ENCODE assay signal across 24 cellular contexts in the genomic region with DNA sequence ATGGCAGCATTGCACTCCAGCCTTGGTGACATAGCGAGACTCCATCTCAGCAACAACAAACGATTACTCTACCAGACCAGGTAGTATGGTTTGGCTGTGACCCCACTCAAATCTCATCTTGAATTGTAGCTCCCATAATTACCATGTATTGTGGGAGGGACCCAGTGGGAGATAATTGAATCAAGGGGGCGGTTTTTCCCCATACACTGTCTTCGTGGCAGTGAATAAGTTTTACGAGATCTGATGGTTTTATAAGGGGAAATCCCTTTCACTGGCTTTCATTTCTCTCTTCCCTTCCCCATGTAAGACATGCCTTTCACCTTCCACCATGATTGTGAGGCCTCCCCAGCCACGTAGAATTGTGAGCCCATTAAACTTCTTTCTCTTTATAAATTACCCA.
DNase-seq lines count a peak whose midpoint lies in the region; ATAC-seq, FAIRE-seq and TF ChIP-seq lines count a peak whose summit lies in the region.
"Had no signal": no experiment of that assay in that cellular context is flagged by ENCODE, and none has a peak within 500 bp of the region (broad histone marks: within the 10 kb centered on the region; RNA-seq: fewer than 3 reads in every experiment).

No MANE protein-coding gene starts in this region.

- no peak for ATAC-seq in GM12878
- ATAC-seq in GM19467 (IDR thresholded peaks at IDR 0.05; ENCODE audit: unreplicated experiment): no peak
- ATAC-seq: HCT116, HepG2, K562 had no signal

- intact Hi-C loops in GM12878 (cut with micrococcal nuclease; ENCODE audit: unreplicated experiment): no loop called here
- intact Hi-C loops in sigmoid colon (cut with DNase I): no loop called here

- peak overlapping the region; percentile 12 to 90 (median 50) for H3K4me3 Mint-ChIP-seq in IgD-negative memory B cell
- H3K4me3 Mint-ChIP-seq: CD14-positive monocyte; CD8-positive, alpha-beta memory T cell had no signal

- no peaks in the 10 kb centered on the region for H3K9me3 Mint-ChIP-seq in IgD-negative memory B cell
- H3K9me3 Mint-ChIP-seq: CD8-positive, alpha-beta memory T cell had no signal

- H2AFZ ChIP-seq in OCI-LY3 (ENCODE audit: low read depth, low read length) (0 out of 2 replicates have a peak overlapping the region, but pooled peaks have one; percentile 31), GM12878 (ENCODE audit: control insufficient read depth, low read depth, low read length) (no peak overlapping the region)

- DNase-seq in GM12878 (ENCODE audit: low read depth, low spot score) (no peak), sigmoid colon (peak; percentile 2), HT-29 (ENCODE audit: low spot score) (no peak), DMS114 treated with DMSO at 0.1 percent for 48 hours (lab: John Stamatoyannopoulos, UW; ENCODE audit: unreplicated experiment) (no peak), RCC 7860 (ENCODE audit: low spot score) (no peak)
- DNase-seq: BE2C; CD8-positive, alpha-beta memory T cell; DMS 273 treated with DMSO at 0.1 percent for 48 hours; GF-D8; MG63; NCI-H446; NCI-H524 treated with DMSO at 0.1 percent for 48 hours; NCI-H82; NK-92 treated with Interleukin-12 subunit alpha and Interleukin-12 subunit beta, amount 100 ng/mL, for 24 hours; SHP77 treated with DMSO at 0.1 percent for 48 hours had no signal

- no peak for TF ChIP-seq RAD21 in GM12878 (IDR thresholded peaks at IDR 0.05; ENCODE audit: insufficient read depth, low read depth, low read length)

- peaks cover 21% of the 10 kb centered on the region for H3K27me3 ChIP-seq in OCI-LY3 (ENCODE audit: low read depth, low read length)
- peaks cover 0 to 6% of the 10 kb centered on the region in 2 experiments; a peak in 2 of 4 replicates for H3K27me3 ChIP-seq in GM12878 (replicated peaks in 1 of 2; ENCODE audit: control insufficient read depth in 2 of 2, insufficient read depth in 2 of 2, low read length in 1 of 2)
- H3K27me3 ChIP-seq in sigmoid colon: no peaks in the 10 kb centered on the region
- H3K27me3 ChIP-seq: BE2C, MG63 had no signal

- BruUV-seq in GM12878 (replicated peaks; lab: Mats Ljungman, UMichigan): no TSS peak

- 15% methylated on average over 6 of the region's 6 CpGs for WGBS in GM12878 (ENCODE audit: insufficient coverage, insufficient replicate concordance, low lambda C conversion rate, missing lambda C conversion rate)
- 39 to 60% methylated on average over 6 of the region's 6 CpGs for WGBS in sigmoid colon, 2 donors

- H3K9me3 ChIP-seq in OCI-LY3 (ENCODE audit: insufficient read depth, low read length) (no peaks in the 10 kb centered on the region), GM12878 (replicated peaks; ENCODE audit: control insufficient read depth, insufficient read depth, low read length) (no peaks in the 10 kb centered on the region; the same call in 2 of the 3 replicates), sigmoid colon (no peaks in the 10 kb centered on the region)
- H3K9me3 ChIP-seq: MG63 had no signal

- H3K4me3 ChIP-seq in OCI-LY3 (ENCODE audit: low read length): peak overlapping the region; percentile 40; the same call in 1 of the 2 replicates
- H3K4me3 ChIP-seq in GM12878: no peak overlapping the region
- H3K4me3 ChIP-seq in sigmoid colon: no peak overlapping the region
- H3K4me3 ChIP-seq: K562, MG63 had no signal

- TF ChIP-seq CTCF in OCI-LY3 (IDR thresholded peaks at IDR 0.05; ENCODE audit: low read depth, low read length) (no peak), GM12878 (IDR thresholded peaks at IDR 0.05 in 2 of 3, conservative IDR thresholded peaks at IDR 0.05 in 1 of 3; ENCODE audit: control insufficient read depth in 2 of 3, extremely low read depth in 1 of 3, insufficient read depth in 1 of 3, low read depth in 3 of 3, low read length in 3 of 3) (no peak), sigmoid colon (IDR thresholded peaks at IDR 0.05) (no peak)

- SMC1A ChIA-PET in GM12878 (lab: Charles Lee; ENCODE audit: uncharacterized antibody, unreplicated experiment): no interaction called here

- H3K27ac ChIP-seq in OCI-LY3 (ENCODE audit: low read length): peak overlapping the region; percentile 26; the same call in 1 of the 2 replicates
- no peak overlapping the region for H3K27ac ChIP-seq in GM12878 (ENCODE audit: control insufficient read depth, insufficient read depth)
- no peak overlapping the region for H3K27ac ChIP-seq in sigmoid colon

- H3K27ac Mint-ChIP-seq in IgD-negative memory B cell: peak overlapping the region in 2 of 3 donors; percentile 5 to 16
- H3K27ac Mint-ChIP-seq: CD14-positive monocyte; CD8-positive, alpha-beta memory T cell had no signal

- peaks cover 11% of the 10 kb centered on the region for H3K36me3 Mint-ChIP-seq in IgD-negative memory B cell
- H3K36me3 Mint-ChIP-seq: CD14-positive monocyte; CD8-positive, alpha-beta memory T cell had no signal

- H4K20me1 ChIP-seq in OCI-LY3 (ENCODE audit: insufficient read depth, low read length): no peaks in the 10 kb centered on the region
- no peaks in the 10 kb centered on the region for H4K20me1 ChIP-seq in GM12878 (ENCODE audit: control insufficient read depth, insufficient read depth)

- CTCF ChIA-PET in GM12878 (lab: Yijun Ruan, JAX): no interaction called here

- POLR2A ChIA-PET in GM12878 (lab: Charles Lee): no interaction called here

- H3K36me3 ChIP-seq in OCI-LY3 (replicated peaks; ENCODE audit: low read depth, low read length) (no peaks in the 10 kb centered on the region), GM12878 (ENCODE audit: control insufficient read depth in 2 of 2, insufficient read depth in 2 of 2, low read length in 1 of 2) (no peaks in the 10 kb centered on the region), sigmoid colon (peaks cover 0 to 24% (median 7%) of the 10 kb centered on the region in 4 donors)
- H3K36me3 ChIP-seq: BE2C had no signal

- TF ChIP-seq EP300 in GM12878 (IDR thresholded peaks at IDR 0.05; ENCODE audit: borderline replicate concordance in 1 of 2, control insufficient read depth in 1 of 2, low read depth in 2 of 2, low read length in 2 of 2) (no peak), sigmoid colon (IDR thresholded peaks at IDR 0.05) (no peak)

- H3K9ac ChIP-seq in OCI-LY3 (ENCODE audit: low read length): no peak overlapping the region
- H3K9ac ChIP-seq in GM12878 (ENCODE audit: control insufficient read depth, insufficient read depth, low read length): no peak overlapping the region

- H3K4me1 Mint-ChIP-seq in IgD-negative memory B cell: peaks cover 38 to 47% (median 44%) of the 10 kb centered on the region in 3 donors
- H3K4me1 Mint-ChIP-seq: CD14-positive monocyte; CD8-positive, alpha-beta memory T cell had no signal

- H3K4me2 ChIP-seq in OCI-LY3 (ENCODE audit: low read length) (peak overlapping the region; percentile 64), GM12878 (ENCODE audit: control insufficient read depth, insufficient read depth) (0 out of 2 replicates have a peak overlapping the region, but pooled peaks have one; percentile 14)

- H3K79me2 ChIP-seq in OCI-LY3 (ENCODE audit: low read length) (no peaks in the 10 kb centered on the region), GM12878 (ENCODE audit: control insufficient read depth, insufficient read depth, low read length) (no peaks in the 10 kb centered on the region)

- in situ Hi-C loops in GM12878 (cut with MboI): no loop called here

- RAD21 ChIA-PET in GM12878 (lab: Charles Lee; ENCODE audit: unreplicated experiment): no interaction called here

- no peak for TF ChIP-seq POLR2A in GM12878 (IDR thresholded peaks at IDR 0.05; ENCODE audit: low read depth, low read length)
- no peak for TF ChIP-seq POLR2A in sigmoid colon (IDR thresholded peaks at IDR 0.05)

- no peak for FAIRE-seq in GM12878 (lab: Jason Lieb, UNC)
- FAIRE-seq in RCC 7860 (lab: Jason Lieb, UNC): no peak
- FAIRE-seq: GM12892, GM19239, HepG2, K562 had no signal

- no peaks in the 10 kb centered on the region for H3K27me3 Mint-ChIP-seq in IgD-negative memory B cell

- H3K4me1 ChIP-seq in OCI-LY3 (ENCODE audit: low read length) (peaks cover 62% of the 10 kb centered on the region), GM12878 (ENCODE audit: control insufficient read depth, insufficient read depth, low read length) (no peaks in the 10 kb centered on the region), sigmoid colon (no peaks in the 10 kb centered on the region)
- H3K4me1 ChIP-seq: BE2C had no signal

TF ChIP-seq in GM12878, 131 proteins besides CTCF, POLR2A, EP300 and RAD21 (continues in another document):
- TF ChIP-seq FOXM1 (IDR thresholded peaks at IDR 0.05; ENCODE audit: low read depth, low read length) (no peak), RBBP5 (conservative IDR thresholded peaks at IDR 0.05) (no peak), SMAD1 (IDR thresholded peaks at IDR 0.05; ENCODE audit: low read depth, partially characterized antibody) (no peak), NR2F1 (conservative IDR thresholded peaks at IDR 0.05) (no peak), IKZF2 (IDR thresholded peaks at IDR 0.05) (no peak), SREBF2 (IDR thresholded peaks at IDR 0.05; ENCODE audit: low read length) (no peak)
- TF ChIP-seq, protein P1, sequence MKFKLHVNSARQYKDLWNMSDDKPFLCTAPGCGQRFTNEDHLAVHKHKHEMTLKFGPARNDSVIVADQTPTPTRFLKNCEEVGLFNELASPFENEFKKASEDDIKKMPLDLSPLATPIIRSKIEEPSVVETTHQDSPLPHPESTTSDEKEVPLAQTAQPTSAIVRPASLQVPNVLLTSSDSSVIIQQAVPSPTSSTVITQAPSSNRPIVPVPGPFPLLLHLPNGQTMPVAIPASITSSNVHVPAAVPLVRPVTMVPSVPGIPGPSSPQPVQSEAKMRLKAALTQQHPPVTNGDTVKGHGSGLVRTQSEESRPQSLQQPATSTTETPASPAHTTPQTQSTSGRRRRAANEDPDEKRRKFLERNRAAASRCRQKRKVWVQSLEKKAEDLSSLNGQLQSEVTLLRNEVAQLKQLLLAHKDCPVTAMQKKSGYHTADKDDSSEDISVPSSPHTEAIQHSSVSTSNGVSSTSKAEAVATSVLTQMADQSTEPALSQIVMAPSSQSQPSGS (IDR thresholded peaks at IDR 0.05; ENCODE audit: low read length): no peak
- TF ChIP-seq, protein P2, sequence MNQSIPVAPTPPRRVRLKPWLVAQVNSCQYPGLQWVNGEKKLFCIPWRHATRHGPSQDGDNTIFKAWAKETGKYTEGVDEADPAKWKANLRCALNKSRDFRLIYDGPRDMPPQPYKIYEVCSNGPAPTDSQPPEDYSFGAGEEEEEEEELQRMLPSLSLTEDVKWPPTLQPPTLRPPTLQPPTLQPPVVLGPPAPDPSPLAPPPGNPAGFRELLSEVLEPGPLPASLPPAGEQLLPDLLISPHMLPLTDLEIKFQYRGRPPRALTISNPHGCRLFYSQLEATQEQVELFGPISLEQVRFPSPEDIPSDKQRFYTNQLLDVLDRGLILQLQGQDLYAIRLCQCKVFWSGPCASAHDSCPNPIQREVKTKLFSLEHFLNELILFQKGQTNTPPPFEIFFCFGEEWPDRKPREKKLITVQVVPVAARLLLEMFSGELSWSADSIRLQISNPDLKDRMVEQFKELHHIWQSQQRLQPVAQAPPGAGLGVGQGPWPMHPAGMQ (IDR thresholded peaks at IDR 0.05; ENCODE audit: borderline replicate concordance): no peak
